In the genomic region with DNA sequence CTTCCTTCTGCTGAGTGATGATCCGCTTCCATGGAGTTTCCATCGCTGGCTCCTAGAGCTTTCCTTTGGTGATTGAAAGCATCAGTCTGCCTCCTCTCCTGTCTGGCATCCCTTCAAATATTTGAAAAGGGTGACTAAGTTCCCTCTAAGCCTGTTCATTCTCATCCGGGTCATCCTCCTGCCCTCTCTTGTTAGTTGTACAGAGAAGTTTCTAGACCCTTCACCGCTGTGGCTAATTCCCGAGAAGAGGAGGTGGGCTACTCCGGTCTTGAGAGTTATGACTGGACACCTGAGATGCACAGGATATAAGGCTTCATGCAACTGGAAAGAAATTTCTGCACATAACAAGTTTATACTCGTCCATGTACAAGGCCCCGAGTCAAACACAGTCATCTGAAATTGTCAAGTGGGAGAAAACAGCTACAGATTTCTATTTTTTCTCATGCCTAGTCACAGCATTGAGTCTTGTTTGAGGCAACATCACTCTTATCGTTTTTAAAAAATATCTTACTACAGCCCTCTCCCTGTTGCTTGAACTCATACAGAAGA, we compare ENCODE assay signal across 13 cellular contexts.
DNase-seq lines count a peak whose midpoint lies in the region; ATAC-seq and TF ChIP-seq lines count a peak whose summit lies in the region.
"Had no signal": no experiment of that assay in that cellular context is flagged by ENCODE, and none has a peak within 500 bp of the region (broad histone marks: within the 10 kb centered on the region; RNA-seq: fewer than 3 reads in every experiment).

No MANE protein-coding gene starts in this region.

- H3K9me2 ChIP-seq in HCT116 (ENCODE audit: insufficient read depth): no peaks in the 10 kb centered on the region
- H3K9me2 ChIP-seq in PC-3 (replicated peaks; ENCODE audit: low read length): no peaks in the 10 kb centered on the region

- H3K27me3 ChIP-seq in HCT116 (ENCODE audit: insufficient read depth, low read length) (no peaks in the 10 kb centered on the region), PC-3 (ENCODE audit: low read length) (no peaks in the 10 kb centered on the region), neuronal stem cell (ENCODE audit: control insufficient read depth in 3 of 3, insufficient read depth in 3 of 3, low read depth in 1 of 3, low read length in 3 of 3) (peaks cover 0 to 2% (median 0%) of the 10 kb centered on the region in 3 experiments), A673 (replicated peaks; ENCODE audit: insufficient read depth, low read depth, low read length, poor library complexity) (no peaks in the 10 kb centered on the region)
- no peaks in the 10 kb centered on the region for H3K27me3 ChIP-seq in naive thymus-derived CD4-positive, alpha-beta T cell (ENCODE audit: control insufficient read depth in 2 of 2, insufficient read depth in 2 of 2, low read length in 2 of 2)

- H4K20me1 ChIP-seq in HCT116 (ENCODE audit: insufficient read depth) (no peaks in the 10 kb centered on the region), PC-3 (ENCODE audit: low read length) (no peaks in the 10 kb centered on the region)

- WGBS in neuronal stem cell (ENCODE audit: extremely low coverage in 2 of 2, insufficient read length in 2 of 2, insufficient replicate concordance in 1 of 2), 2 donors: no CpG with 5 or more reads among the region's 9 CpGs

- H3F3A ChIP-seq in PC-3 (ENCODE audit: low read length, unreplicated experiment): no peaks in the 10 kb centered on the region

- H2BK15ac ChIP-seq in neuronal stem cell (ENCODE audit: low read length): no peak overlapping the region

- peaks cover 0 to 16% (median 2%) of the 10 kb centered on the region in 5 donors for H3K27me3 Mint-ChIP-seq in naive thymus-derived CD4-positive, alpha-beta T cell
- no peaks in the 10 kb centered on the region for H3K27me3 Mint-ChIP-seq in T-cell

- no peak overlapping the region for H4K8ac ChIP-seq in neuronal stem cell (ENCODE audit: low read depth, low read length)

- H3K4me1 ChIP-seq in HCT116 (ENCODE audit: control insufficient read depth in 1 of 2, insufficient read depth in 2 of 2, low read length in 2 of 2) (peaks cover 8 to 39% of the 10 kb centered on the region in 2 experiments), PC-3 (ENCODE audit: insufficient read depth, low read length) (peaks cover 40% of the 10 kb centered on the region), neuronal stem cell (ENCODE audit: control insufficient read depth in 2 of 2, insufficient read depth in 1 of 2, low read depth in 1 of 2, low read length in 2 of 2) (peaks cover 0 to 1% of the 10 kb centered on the region in 2 donors), A673 (ENCODE audit: insufficient read depth, low read length, poor library complexity, severe bottlenecking) (no peaks in the 10 kb centered on the region)
- no peaks in the 10 kb centered on the region for H3K4me1 ChIP-seq in naive thymus-derived CD4-positive, alpha-beta T cell (ENCODE audit: control insufficient read depth in 2 of 2, insufficient read depth in 2 of 2, low read length in 2 of 2)

- no peak overlapping the region for H3K4me3 Mint-ChIP-seq in naive thymus-derived CD4-positive, alpha-beta T cell
- H3K4me3 Mint-ChIP-seq in T-cell: no peak overlapping the region
- H3K4me3 Mint-ChIP-seq: H9 had no signal

- DNase-seq in HCT116 (ENCODE audit: low read depth, low spot score) (no peak), PC-3 (peak; percentile 36), neuronal stem cell (ENCODE audit: low spot score) (no peak), A673 (ENCODE audit: low spot score) (no peak), NCI-H526 (lab: John Stamatoyannopoulos, UW) (no peak), T-cell (no peak)
- DNase-seq in naive thymus-derived CD4-positive, alpha-beta T cell: no peak
- DNase-seq: H9, KG1, NCI-H1417 treated with DMSO at 0.1 percent for 48 hours, NCI-H1930, NCI-H524 had no signal

- no peak overlapping the region for H3K4ac ChIP-seq in neuronal stem cell (ENCODE audit: low read length)

- H3K9me3 ChIP-seq in HCT116 (ENCODE audit: control insufficient read depth in 1 of 2, insufficient read depth in 1 of 2, low read depth in 1 of 2, low read length in 2 of 2): no peaks in the 10 kb centered on the region
- H3K9me3 ChIP-seq in PC-3 (ENCODE audit: low read length): no peaks in the 10 kb centered on the region
- peaks cover 0 to 2% of the 10 kb centered on the region in 2 donors for H3K9me3 ChIP-seq in neuronal stem cell (replicated peaks in 1 of 2; ENCODE audit: control insufficient read depth in 2 of 2, insufficient read depth in 1 of 2, low read depth in 1 of 2, low read length in 2 of 2)
- H3K9me3 ChIP-seq in A673 (ENCODE audit: low read depth, low read length, poor library complexity, severe bottlenecking): no peaks in the 10 kb centered on the region
- no peaks in the 10 kb centered on the region for H3K9me3 ChIP-seq in naive thymus-derived CD4-positive, alpha-beta T cell (ENCODE audit: control insufficient read depth in 2 of 3, low read length in 3 of 3)

- H3K4me3 ChIP-seq in HCT116 (replicated peaks in 1 of 2; ENCODE audit: low read depth in 1 of 2, low read length in 2 of 2): no peak overlapping the region
- H3K4me3 ChIP-seq in PC-3 (ENCODE audit: low read length): no peak overlapping the region
- no peak overlapping the region for H3K4me3 ChIP-seq in neuronal stem cell (ENCODE audit: low read length in 2 of 2)
- no peak overlapping the region for H3K4me3 ChIP-seq in A673 (ENCODE audit: low read depth, low read length, poor library complexity, severe bottlenecking)
- H3K4me3 ChIP-seq in naive thymus-derived CD4-positive, alpha-beta T cell (ENCODE audit: low read length): no peak overlapping the region

- H2AK5ac ChIP-seq in neuronal stem cell (ENCODE audit: low read depth, low read length): no peak overlapping the region

- peaks cover 0 to 3% (median 0%) of the 10 kb centered on the region in 7 donors for H3K4me1 Mint-ChIP-seq in naive thymus-derived CD4-positive, alpha-beta T cell
- peaks cover 0 to 2% (median 0%) of the 10 kb centered on the region in 3 donors for H3K4me1 Mint-ChIP-seq in T-cell

- CTCF ChIA-PET in HCT116 (lab: Charles Lee) (no interaction called here), PC-3 (lab: Charles Lee) (no interaction called here), A673 (lab: Charles Lee) (no interaction called here), T-cell (lab: Charles Lee) (interaction anchor here in 1 of 2 donors (0.5 kb wide), 1 partner anchor 317 kb away, joined by 3 read pairs; no protein-coding TSS in a partner anchor)
- CTCF ChIA-PET in naive thymus-derived CD4-positive, alpha-beta T cell (lab: Charles Lee): no interaction called here

- RAD21 ChIA-PET in HCT116 (lab: Charles Lee; ENCODE audit: low non-redundant PET in 1 of 2, low total read pairs in 2 of 2, uncharacterized antibody in 2 of 2, unreplicated experiment in 2 of 2): no interaction called here

- no peak for TF ChIP-seq RAD21 in HCT116 (IDR thresholded peaks at IDR 0.05; ENCODE audit: low read depth)

- no peak overlapping the region for H2BK5ac ChIP-seq in neuronal stem cell (ENCODE audit: low read length)

- H3K79me2 ChIP-seq in HCT116 (ENCODE audit: insufficient read depth, low read length): no peaks in the 10 kb centered on the region
- H3K79me2 ChIP-seq in PC-3 (ENCODE audit: low read length): no peaks in the 10 kb centered on the region

- H3K27ac ChIP-seq in HCT116 (ENCODE audit: low read depth, low read length) (no peak overlapping the region), PC-3 (ENCODE audit: low read length) (0 out of 2 replicates have a peak overlapping the region, but pooled peaks have one; percentile 9), neuronal stem cell (replicated peaks; ENCODE audit: low read length) (no peak overlapping the region), A673 (ENCODE audit: low read depth, low read length, poor library complexity, severe bottlenecking) (no peak overlapping the region)
- H3K27ac ChIP-seq in naive thymus-derived CD4-positive, alpha-beta T cell (ENCODE audit: low read depth, low read length): no peak overlapping the region

- H3K14ac ChIP-seq in neuronal stem cell (ENCODE audit: low read length): no peak overlapping the region

- H3K9ac ChIP-seq in HCT116 (ENCODE audit: low read length): no peak overlapping the region
- H3K9ac ChIP-seq in PC-3 (ENCODE audit: low read length): no peak overlapping the region
- H3K9ac ChIP-seq in neuronal stem cell (ENCODE audit: low read depth, low read length, poor library complexity): no peak overlapping the region

- H2AFZ ChIP-seq in HCT116 (ENCODE audit: low read depth, low read length, poor library complexity, severe bottlenecking) (no peak overlapping the region), PC-3 (ENCODE audit: low read length) (no peak overlapping the region), neuronal stem cell (ENCODE audit: low read length) (no peak overlapping the region)

- no peaks in the 10 kb centered on the region for H3K79me1 ChIP-seq in neuronal stem cell (ENCODE audit: low read depth, low read length)

- BruUV-seq in HCT116 (replicated peaks; lab: Mats Ljungman, UMichigan) (no TSS peak), PC-3 (replicated peaks; lab: Mats Ljungman, UMichigan) (no TSS peak), A673 (replicated peaks; lab: Mats Ljungman, UMichigan) (no TSS peak)

- no peak overlapping the region for H2BK12ac ChIP-seq in neuronal stem cell (ENCODE audit: low read length)

- ATAC-seq in HCT116 (no peak), PC-3 (no peak), esophagus mucosa (peak; percentile 2), T-cell (replicated peaks in 1 of 4) (no peak)
- ATAC-seq in naive thymus-derived CD4-positive, alpha-beta T cell: no peak

- no peak overlapping the region for H3K27ac Mint-ChIP-seq in naive thymus-derived CD4-positive, alpha-beta T cell
- no peak overlapping the region for H3K27ac Mint-ChIP-seq in T-cell
- H3K27ac Mint-ChIP-seq: H9 had no signal

- H3K36me3 Mint-ChIP-seq in naive thymus-derived CD4-positive, alpha-beta T cell: peaks cover 0 to 6% (median 0%) of the 10 kb centered on the region in 5 donors
- H3K36me3 Mint-ChIP-seq in T-cell: no peaks in the 10 kb centered on the region

- H4K91ac ChIP-seq in neuronal stem cell (ENCODE audit: low read depth, low read length, poor library complexity): no peak overlapping the region

- intact Hi-C loops in HCT116 (cut with micrococcal nuclease): no loop called here
- intact Hi-C loops in PC-3 (cut with micrococcal nuclease): loop anchor here (5.0 to 10.0 kb wide), 2 partner anchors 231 to 524 kb away; no protein-coding TSS in a partner anchor
- intact Hi-C loops in A673 (cut with micrococcal nuclease; ENCODE audit: unreplicated experiment): no loop called here
- intact Hi-C loops in naive thymus-derived CD4-positive, alpha-beta T cell (cut with micrococcal nuclease): no loop called here

- peak overlapping the region; percentile 68 for H3K18ac ChIP-seq in neuronal stem cell (ENCODE audit: low read length)

- H2BK120ac ChIP-seq in neuronal stem cell (ENCODE audit: low read depth, low read length): no peak overlapping the region

- H3K4me2 ChIP-seq in HCT116 (ENCODE audit: low read length) (peak overlapping the region; percentile 33; the same call in 1 of the 2 replicates), PC-3 (ENCODE audit: low read length) (no peak overlapping the region), neuronal stem cell (ENCODE audit: insufficient read depth, low read length, poor library complexity, severe bottlenecking) (no peak overlapping the region)

- H3K36me3 ChIP-seq in HCT116 (ENCODE audit: control insufficient read depth in 1 of 2, insufficient read depth in 2 of 2, low read length in 2 of 2): no peaks in the 10 kb centered on the region
- H3K36me3 ChIP-seq in PC-3 (ENCODE audit: low read depth, low read length): no peaks in the 10 kb centered on the region
- H3K36me3 ChIP-seq in neuronal stem cell (replicated peaks in 1 of 2; ENCODE audit: control insufficient read depth in 2 of 2, insufficient read depth in 2 of 2, low read length in 2 of 2): no peaks in the 10 kb centered on the region
- no peaks in the 10 kb centered on the region for H3K36me3 ChIP-seq in A673 (ENCODE audit: insufficient read depth, low read length, poor library complexity, severe bottlenecking)
- no peaks in the 10 kb centered on the region for H3K36me3 ChIP-seq in naive thymus-derived CD4-positive, alpha-beta T cell (ENCODE audit: control insufficient read depth in 2 of 3, insufficient read depth in 3 of 3, low read length in 3 of 3)

- peaks cover 0 to 2% (median 0%) of the 10 kb centered on the region in 11 donors for H3K9me3 Mint-ChIP-seq in naive thymus-derived CD4-positive, alpha-beta T cell
- H3K9me3 Mint-ChIP-seq in T-cell: no peaks in the 10 kb centered on the region
- H3K9me3 Mint-ChIP-seq: H9 had no signal

- H3K23ac ChIP-seq in neuronal stem cell (ENCODE audit: low read depth, low read length, poor library complexity): no peak overlapping the region

- TF ChIP-seq CTCF in HCT116 (IDR thresholded peaks at IDR 0.05 in 2 of 3, conservative IDR thresholded peaks at IDR 0.05 in 1 of 3; ENCODE audit: borderline replicate concordance in 1 of 3, insufficient read depth in 1 of 3, low read depth in 2 of 3, low read length in 2 of 3) (no peak), PC-3 (conservative IDR thresholded peaks at IDR 0.05; ENCODE audit: low read depth, low read length) (no peak), A673 (conservative IDR thresholded peaks at IDR 0.05; ENCODE audit: low read depth, low read length) (no peak)

- TF ChIP-seq POLR2A in HCT116 (IDR thresholded peaks at IDR 0.05; ENCODE audit: borderline replicate concordance, extremely low read depth, insufficient read depth, insufficient read length): no peak

- POLR2A ChIA-PET in HCT116 (lab: Charles Lee): no interaction called here
- POLR2A ChIA-PET in PC-3 (lab: Charles Lee; ENCODE audit: unreplicated experiment): no interaction called here
- POLR2A ChIA-PET in A673 (lab: Charles Lee; ENCODE audit: low non-redundant PET): no interaction called here
- POLR2A ChIA-PET in naive thymus-derived CD4-positive, alpha-beta T cell (lab: Charles Lee): no interaction called here
- POLR2A ChIA-PET in T-cell (lab: Charles Lee): no interaction called here
